In the genomic region with DNA sequence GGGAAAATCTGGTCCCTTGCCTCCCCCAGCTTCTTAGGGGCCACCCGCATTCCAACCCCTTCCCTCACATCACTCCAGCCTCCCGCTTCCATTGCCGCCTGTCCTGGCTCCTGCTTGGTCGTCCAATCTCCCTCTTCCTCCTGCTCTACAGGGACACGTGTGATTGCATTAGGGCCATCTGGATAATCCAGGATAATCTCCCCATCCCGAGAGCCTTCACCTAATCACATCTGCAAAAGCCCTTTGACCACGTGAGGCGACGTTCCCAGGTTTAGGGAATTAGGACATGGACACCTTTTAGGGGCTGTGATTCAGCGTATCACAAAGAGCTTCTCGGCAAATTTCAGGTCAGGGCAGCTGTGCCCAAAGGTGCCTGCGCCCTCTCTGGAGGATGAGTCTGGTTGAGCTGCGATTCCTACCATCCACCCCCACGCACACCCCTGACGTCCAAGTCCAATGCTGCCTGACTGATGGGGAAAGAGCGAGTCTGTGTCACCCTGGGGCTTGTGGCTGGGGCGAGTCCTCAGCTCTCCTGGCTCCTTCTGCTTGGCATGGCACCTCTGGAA, we compare ENCODE assay signal across 19 cellular contexts.
DNase-seq lines count a peak whose midpoint lies in the region; ATAC-seq, FAIRE-seq and TF ChIP-seq lines count a peak whose summit lies in the region.
"Had no signal": no experiment of that assay in that cellular context is flagged by ENCODE, and none has a peak within 500 bp of the region (broad histone marks: within the 10 kb centered on the region; RNA-seq: fewer than 3 reads in every experiment).

No MANE protein-coding gene starts in this region.

- H3K9me3 ChIP-seq in WERI-Rb-1 (ENCODE audit: severe bottlenecking), result no peaks in the 10 kb centered on the region
- no peaks in the 10 kb centered on the region for H3K9me3 ChIP-seq in neural progenitor cell (ENCODE audit: low read depth)

- ATAC-seq in HG03135 (IDR thresholded peaks at IDR 0.05; ENCODE audit: unreplicated experiment), result no peak
- ATAC-seq in activated T-cell treated with anti-CD3 and anti-CD28 coated beads, Interleukin-2, amount 50 U/mL, for 72 hours (replicated peaks in 1 of 2), result no peak

- H3K27me3 Mint-ChIP-seq in neural progenitor cell (ENCODE audit: insufficient read depth, low read depth), result peaks cover 10% of the 10 kb centered on the region
- H3K27me3 Mint-ChIP-seq in activated T-cell treated with anti-CD3 and anti-CD28 coated beads, Interleukin-2, amount 50 U/mL, for 72 hours (ENCODE audit: low read depth), result no peaks in the 10 kb centered on the region

- H3K27ac ChIP-seq in WERI-Rb-1 (peak overlapping the region; percentile 70), neural progenitor cell (no peak overlapping the region)
- H3K27ac ChIP-seq: KMS-11 had no signal

- peak; percentile 77 for FAIRE-seq in D721Med (lab: Jason Lieb, UNC)
- FAIRE-seq: GM12891 had no signal

- peaks cover 3% of the 10 kb centered on the region for H4K20me1 ChIP-seq in neural progenitor cell (ENCODE audit: low read depth)

- no peaks in the 10 kb centered on the region for H3K36me3 Mint-ChIP-seq in neural progenitor cell
- no peaks in the 10 kb centered on the region for H3K36me3 Mint-ChIP-seq in activated T-cell treated with anti-CD3 and anti-CD28 coated beads, Interleukin-2, amount 50 U/mL, for 72 hours (ENCODE audit: insufficient read depth in 2 of 2)

- no peak overlapping the region for H3K4me3 Mint-ChIP-seq in neural progenitor cell
- H3K4me3 Mint-ChIP-seq in activated T-cell treated with anti-CD3 and anti-CD28 coated beads, Interleukin-2, amount 50 U/mL, for 72 hours, result no peak overlapping the region
- H3K4me3 Mint-ChIP-seq: CD4-positive, alpha-beta T cell had no signal

- peaks cover 2% of the 10 kb centered on the region for H3F3A ChIP-seq in neural progenitor cell (ENCODE audit: low read depth)

- H3K4me3 ChIP-seq in WERI-Rb-1 (ENCODE audit: low read depth, low read length), result no peak overlapping the region
- no peak overlapping the region for H3K4me3 ChIP-seq in neural progenitor cell

- no peak overlapping the region for H3K4me2 ChIP-seq in neural progenitor cell
- H3K4me2 ChIP-seq: KMS-11 had no signal

- peak; percentile 77 for DNase-seq in D341Med (ENCODE audit: low spot score)
- peak; percentile 72 for DNase-seq in D721Med (ENCODE audit: insufficient read length, low spot score)
- DNase-seq in WERI-Rb-1, result peak; percentile 95
- DNase-seq in neural progenitor cell (ENCODE audit: low spot score), result peak; percentile 60
- DNase-seq in stimulated activated CD4-positive, alpha-beta T cell treated with anti-CD3 and anti-CD28 coated beads, Interleukin-1b, Interleukin-23, amount 100 ng/mL, for 48 hours, result no peak
- no peak for DNase-seq in activated T-cell treated with anti-CD3 and anti-CD28 coated beads, Interleukin-2, amount 50 U/mL, for 72 hours
- DNase-seq: CD4-positive, alpha-beta T cell; COR-L47; HCEC 1CT; NCI-H1105; NCI-H146; NCI-H2029; NCI-H2227 treated with DMSO at 0.1 percent for 48 hours; NCI-H510A; OCI-M1; SHP77 had no signal

- no peaks in the 10 kb centered on the region for H3K9me3 Mint-ChIP-seq in neural progenitor cell
- H3K9me3 Mint-ChIP-seq in activated T-cell treated with anti-CD3 and anti-CD28 coated beads, Interleukin-2, amount 50 U/mL, for 72 hours, result no peaks in the 10 kb centered on the region
- H3K9me3 Mint-ChIP-seq: CD4-positive, alpha-beta T cell had no signal

- no peak overlapping the region for H3K9ac ChIP-seq in neural progenitor cell
- H3K9ac ChIP-seq: KMS-11 had no signal

- H3K4me1 Mint-ChIP-seq in neural progenitor cell, result peaks cover 53% of the 10 kb centered on the region
- no peaks in the 10 kb centered on the region for H3K4me1 Mint-ChIP-seq in activated T-cell treated with anti-CD3 and anti-CD28 coated beads, Interleukin-2, amount 50 U/mL, for 72 hours (ENCODE audit: low read depth)

- no peak overlapping the region for H2AFZ ChIP-seq in neural progenitor cell (replicated peaks)

- H3K27me3 ChIP-seq in WERI-Rb-1 (ENCODE audit: insufficient read depth, low read depth, severe bottlenecking), result no peaks in the 10 kb centered on the region
- no peaks in the 10 kb centered on the region for H3K27me3 ChIP-seq in neural progenitor cell

- no peaks in the 10 kb centered on the region for H3K79me2 ChIP-seq in neural progenitor cell (ENCODE audit: low read depth)

- TF ChIP-seq CTCF in D721Med (IDR thresholded peaks at IDR 0.05; ENCODE audit: insufficient read depth, missing control alignments), result no peak
- peak; percentile 17; the same call in 1 of the 2 replicates for TF ChIP-seq CTCF in WERI-Rb-1 (IDR thresholded peaks at IDR 0.05; ENCODE audit: low read depth, low read length)
- TF ChIP-seq CTCF in neural progenitor cell (IDR thresholded peaks at IDR 0.05), result no peak

- H3K27ac Mint-ChIP-seq in neural progenitor cell, result no peak overlapping the region
- no peak overlapping the region for H3K27ac Mint-ChIP-seq in activated T-cell treated with anti-CD3 and anti-CD28 coated beads, Interleukin-2, amount 50 U/mL, for 72 hours
- H3K27ac Mint-ChIP-seq: CD4-positive, alpha-beta T cell had no signal

- H3K36me3 ChIP-seq in WERI-Rb-1 (peaks cover 8% of the 10 kb centered on the region), neural progenitor cell (no peaks in the 10 kb centered on the region)

- H3K4me1 ChIP-seq in neural progenitor cell, result peaks cover 37% of the 10 kb centered on the region

Comparison
In these comparisons a context has a peak if more than half of its experiments do, and no peak if none do; other contexts are left out.
1. DNase-seq: peak in D341Med (single experiment), D721Med (single experiment), WERI-Rb-1 (single experiment) and neural progenitor cell (single experiment); none in stimulated activated CD4-positive, alpha-beta T cell treated with anti-CD3 and anti-CD28 coated beads, Interleukin-1b, Interleukin-23, amount 100 ng/mL, for 48 hours (single experiment) and activated T-cell treated with anti-CD3 and anti-CD28 coated beads, Interleukin-2, amount 50 U/mL, for 72 hours (0 of 2).